ENCODE assay signal across 8 cellular contexts in the genomic region with DNA sequence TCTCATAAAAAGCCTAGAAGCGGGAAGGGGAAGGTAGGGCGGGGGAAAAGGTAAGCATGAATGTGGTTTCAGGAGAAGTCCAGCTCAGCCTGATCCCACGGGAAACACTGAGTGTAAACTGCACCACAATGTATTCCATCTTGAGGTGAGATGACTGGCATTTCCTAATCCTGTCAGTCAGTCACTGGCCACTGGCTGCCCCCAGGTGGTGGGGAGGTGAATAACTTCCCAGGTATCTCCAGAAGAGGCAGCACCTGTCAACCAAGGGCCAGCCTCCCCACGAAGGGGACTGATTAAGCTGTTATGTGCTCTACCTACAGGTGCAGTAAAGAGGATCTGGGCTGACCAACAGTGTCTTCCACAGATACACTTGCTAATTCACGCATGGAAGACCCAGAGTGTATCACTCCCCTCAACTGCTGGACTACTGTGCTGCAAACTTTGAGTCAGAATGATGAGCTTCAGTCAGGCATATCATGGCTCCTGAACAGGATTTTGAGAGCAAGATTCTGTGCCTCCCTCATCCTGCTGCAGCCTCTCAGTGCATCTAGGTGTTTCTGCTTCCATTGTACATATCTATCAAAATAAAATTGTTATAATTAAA.
DNase-seq lines count a peak whose midpoint lies in the region; ATAC-seq and TF ChIP-seq lines count a peak whose summit lies in the region.

No MANE protein-coding gene starts in this region.

- H3K36me3 ChIP-seq in CD4-positive, CD25-positive, alpha-beta regulatory T cell (ENCODE audit: control insufficient read depth, insufficient read depth, low read length): no peaks in the 10 kb centered on the region

- ATAC-seq in CD4-positive, CD25-positive, alpha-beta regulatory T cell (ENCODE audit: low read depth in 2 of 2): no peak
- peak; percentile 58 for ATAC-seq in activated naive CD8-positive, alpha-beta T cell treated with anti-CD3 and anti-CD28 coated beads, Interleukin-2, amount 10 ng/mL, durations not matched to agents 7 days and 5 days (ENCODE audit: low read depth)
- peak; percentile 81 for ATAC-seq in left colon

- H3K36me3 Mint-ChIP-seq in CD4-positive, CD25-positive, alpha-beta regulatory T cell: no peaks in the 10 kb centered on the region
- H3K36me3 Mint-ChIP-seq in activated naive CD8-positive, alpha-beta T cell treated with anti-CD3 and anti-CD28 coated beads, Interleukin-2, amount 10 ng/mL, durations not matched to agents 7 days and 5 days: no peaks in the 10 kb centered on the region

- H3K27me3 Mint-ChIP-seq in CD4-positive, CD25-positive, alpha-beta regulatory T cell: peaks cover 10% of the 10 kb centered on the region
- peaks cover 6% of the 10 kb centered on the region for H3K27me3 Mint-ChIP-seq in activated naive CD8-positive, alpha-beta T cell treated with anti-CD3 and anti-CD28 coated beads, Interleukin-2, amount 10 ng/mL, durations not matched to agents 7 days and 5 days

- H3K4me1 Mint-ChIP-seq in CD4-positive, CD25-positive, alpha-beta regulatory T cell: no peaks in the 10 kb centered on the region
- H3K4me1 Mint-ChIP-seq in activated naive CD8-positive, alpha-beta T cell treated with anti-CD3 and anti-CD28 coated beads, Interleukin-2, amount 10 ng/mL, durations not matched to agents 7 days and 5 days: no peaks in the 10 kb centered on the region

- no peaks in the 10 kb centered on the region for H3K27me3 ChIP-seq in CD4-positive, CD25-positive, alpha-beta regulatory T cell (ENCODE audit: control insufficient read depth, insufficient read depth, low read length)

- no peak overlapping the region for H3K27ac ChIP-seq in CD4-positive, CD25-positive, alpha-beta regulatory T cell (ENCODE audit: insufficient read depth, low read length, poor library complexity, severe bottlenecking)

- no peak overlapping the region for H3K4me3 ChIP-seq in CD4-positive, CD25-positive, alpha-beta regulatory T cell (ENCODE audit: low read depth, low read length)
- H3K4me3 ChIP-seq in HFF-Myc (replicated peaks; ENCODE audit: low read depth, low read length): no peak overlapping the region

- intact Hi-C loops in left colon (cut with DNase I, micrococcal nuclease): loop anchor here in 1 of 2 donors (10.0 kb wide), 1 partner anchor 372 kb away; no protein-coding TSS in a partner anchor

- no peak overlapping the region for H3K4me3 Mint-ChIP-seq in CD4-positive, CD25-positive, alpha-beta regulatory T cell
- no peak overlapping the region for H3K4me3 Mint-ChIP-seq in activated naive CD8-positive, alpha-beta T cell treated with anti-CD3 and anti-CD28 coated beads, Interleukin-2, amount 10 ng/mL, durations not matched to agents 7 days and 5 days

- POLR2A ChIA-PET in activated naive CD8-positive, alpha-beta T cell treated with anti-CD3 and anti-CD28 coated beads, Interleukin-2, amount 10 ng/mL, durations not matched to agents 7 days and 5 days (lab: Charles Lee): no interaction called here

- H3K4me1 ChIP-seq in CD4-positive, CD25-positive, alpha-beta regulatory T cell (ENCODE audit: control insufficient read depth, insufficient read depth, low read length, poor library complexity, severe bottlenecking): no peaks in the 10 kb centered on the region

- H3K9me3 Mint-ChIP-seq in CD4-positive, CD25-positive, alpha-beta regulatory T cell: peaks cover 0 to 3% (median 0%) of the 10 kb centered on the region in 7 donors
- H3K9me3 Mint-ChIP-seq in activated naive CD8-positive, alpha-beta T cell treated with anti-CD3 and anti-CD28 coated beads, Interleukin-2, amount 10 ng/mL, durations not matched to agents 7 days and 5 days: no peaks in the 10 kb centered on the region

- TF ChIP-seq CTCF in HFF-Myc (IDR thresholded peaks at IDR 0.05; ENCODE audit: low read depth, low read length, missing control alignments): peak; percentile 46

- peak in 2 of 3 donors; percentile 8 to 57 for DNase-seq in CD4-positive, CD25-positive, alpha-beta regulatory T cell
- DNase-seq in HFF-Myc (ENCODE audit: extremely low read depth, low read depth) (no peak), RPMI8226 (peak; percentile 75), left colon (peak; percentile 38 to 67), mesenteric fat pad (ENCODE audit: low spot score) (no peak)
- DNase-seq in activated naive CD8-positive, alpha-beta T cell treated with anti-CD3 and anti-CD28 coated beads, Interleukin-2, amount 10 ng/mL, durations not matched to agents 7 days and 5 days: peak; percentile 69
- peak; percentile 76 for DNase-seq in stimulated activated CD8-positive, alpha-beta memory T cell treated with anti-CD3 and anti-CD28 coated beads, Interleukin-4, amount 100 ng/mL, for 48 hours
- no peak for DNase-seq in effector CD8-positive, alpha-beta T cell (lab: John Stamatoyannopoulos, UW)

- H3K27ac Mint-ChIP-seq in CD4-positive, CD25-positive, alpha-beta regulatory T cell: no peak overlapping the region
- H3K27ac Mint-ChIP-seq in activated naive CD8-positive, alpha-beta T cell treated with anti-CD3 and anti-CD28 coated beads, Interleukin-2, amount 10 ng/mL, durations not matched to agents 7 days and 5 days: no peak overlapping the region

- H3K9me3 ChIP-seq in CD4-positive, CD25-positive, alpha-beta regulatory T cell (ENCODE audit: control insufficient read depth in 2 of 2, low read length in 2 of 2): no peaks in the 10 kb centered on the region

Comparison
In these comparisons a context has a peak if more than half of its experiments do, and no peak if none do; other contexts are left out.
1. ATAC-seq: peak in activated naive CD8-positive, alpha-beta T cell treated with anti-CD3 and anti-CD28 coated beads, Interleukin-2, amount 10 ng/mL, durations not matched to agents 7 days and 5 days (single experiment) and left colon (single experiment); none in CD4-positive, CD25-positive, alpha-beta regulatory T cell (0 of 2).
2. DNase-seq: peak in CD4-positive, CD25-positive, alpha-beta regulatory T cell (2 of 3), RPMI8226 (single experiment), activated naive CD8-positive, alpha-beta T cell treated with anti-CD3 and anti-CD28 coated beads, Interleukin-2, amount 10 ng/mL, durations not matched to agents 7 days and 5 days (single experiment), left colon (2 of 2) and stimulated activated CD8-positive, alpha-beta memory T cell treated with anti-CD3 and anti-CD28 coated beads, Interleukin-4, amount 100 ng/mL, for 48 hours (single experiment); none in HFF-Myc (single experiment), mesenteric fat pad (single experiment) and effector CD8-positive, alpha-beta T cell (single experiment).